In the genomic region with DNA sequence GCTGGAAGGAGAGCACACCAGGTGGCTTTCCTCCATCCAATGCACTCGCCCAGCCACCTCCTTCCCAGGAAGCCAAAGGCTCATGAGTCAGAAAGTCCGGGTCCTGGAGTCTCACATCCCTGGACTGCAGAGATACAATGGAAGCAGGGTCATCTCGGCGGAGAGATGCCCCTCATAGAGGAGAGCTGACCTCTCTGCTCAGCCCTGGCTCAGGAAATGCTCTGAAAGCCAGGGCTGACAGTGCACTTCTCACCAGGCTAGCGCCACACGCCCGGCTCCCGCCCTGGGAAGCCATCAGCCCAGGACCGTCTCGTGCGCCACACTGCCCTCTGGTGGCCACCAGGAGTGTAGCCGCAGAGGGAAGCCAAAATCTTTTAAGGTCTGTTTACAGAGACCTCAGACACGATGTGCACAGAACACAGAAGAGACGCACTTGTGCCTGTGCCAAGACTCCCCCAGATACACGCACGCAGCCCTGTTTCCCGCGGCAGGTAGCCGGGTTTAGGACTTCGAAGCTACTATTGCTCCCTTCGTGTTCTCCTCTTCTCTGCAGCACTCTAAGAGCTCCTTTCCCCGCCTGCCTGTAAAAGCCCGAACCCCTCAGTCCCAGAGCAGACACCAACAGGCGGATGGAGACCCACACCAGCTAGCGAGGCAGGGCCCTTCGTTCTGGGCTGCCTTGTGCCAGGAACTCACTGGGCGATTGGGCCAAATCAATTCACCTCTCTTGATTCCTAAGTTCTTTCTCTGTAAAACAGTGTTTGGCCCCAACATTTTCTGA, we compare ENCODE assay signal across 8 cellular contexts. TPM values are rescaled to one million over a fixed set of nuclear protein-coding genes. Genes with fewer than 3 reads are reported as not detected.
DNase-seq lines count a peak whose midpoint lies in the region; ATAC-seq and TF ChIP-seq lines count a peak whose summit lies in the region.

No MANE protein-coding gene starts in this region.

- H2AK5ac ChIP-seq in IMR-90 (ENCODE audit: low read depth, low read length) = no peak overlapping the region

- no peak overlapping the region for H3K4ac ChIP-seq in IMR-90 (ENCODE audit: low read depth, low read length)

- peaks cover 2% of the 10 kb centered on the region for H3K4me1 Mint-ChIP-seq in activated T-helper 2 cell treated with anti-CD3 and anti-CD28 coated beads, Interferon-gamma antibody, Interleukin-2, Interleukin-4, amounts not matched to agents 10 μg/mL and 5 μg/mL and 100 μg/mL, durations not matched to agents 14 hours and 24 hours and 36 hours (ENCODE audit: low read depth)

- peak overlapping the region; percentile 74 for H2AFZ ChIP-seq in IMR-90 (replicated peaks; ENCODE audit: low read length, poor library complexity)

- in situ Hi-C loops in IMR-90 (cut with MboI; ENCODE audit: low sequenced_read_pairs) = no loop called here

- H3K27me3 Mint-ChIP-seq in activated T-helper 2 cell treated with anti-CD3 and anti-CD28 coated beads, Interferon-gamma antibody, Interleukin-2, Interleukin-4, amounts not matched to agents 10 μg/mL and 5 μg/mL and 100 μg/mL, durations not matched to agents 14 hours and 24 hours and 36 hours (ENCODE audit: low read depth) = peaks cover 20% of the 10 kb centered on the region

- no peak overlapping the region for H2BK15ac ChIP-seq in IMR-90 (ENCODE audit: low read depth, low read length)

- no peak overlapping the region for H2BK120ac ChIP-seq in IMR-90 (ENCODE audit: low read depth, low read length)

- dilution Hi-C loops in IMR-90 (cut with HindIII; ENCODE audit: low sequenced_read_pairs, unreplicated experiment) = no loop called here

- H3K9me1 ChIP-seq in IMR-90 (ENCODE audit: insufficient read depth, low read length) = no peaks in the 10 kb centered on the region

- no peak overlapping the region for H3K23ac ChIP-seq in IMR-90 (ENCODE audit: low read depth, low read length)

- no peaks in the 10 kb centered on the region for H4K20me1 ChIP-seq in IMR-90 (ENCODE audit: insufficient read depth, low read length)

- no peak overlapping the region for H3K27ac Mint-ChIP-seq in activated T-helper 2 cell treated with anti-CD3 and anti-CD28 coated beads, Interferon-gamma antibody, Interleukin-2, Interleukin-4, amounts not matched to agents 10 μg/mL and 5 μg/mL and 100 μg/mL, durations not matched to agents 14 hours and 24 hours and 36 hours

- H2BK20ac ChIP-seq in IMR-90 (ENCODE audit: low read depth, low read length) = no peak overlapping the region

- intact Hi-C loops in IMR-90 (cut with micrococcal nuclease) = loop anchor here (1.0 to 5.0 kb wide), 4 partner anchors 203 to 625 kb away; no protein-coding TSS in a partner anchor
- intact Hi-C loops in activated T-helper 2 cell treated with anti-CD3 and anti-CD28 coated beads, Interferon-gamma antibody, Interleukin-2, Interleukin-4, amounts not matched to agents 10 μg/mL and 5 μg/mL and 100 μg/mL, durations not matched to agents 14 hours and 24 hours and 36 hours (cut with micrococcal nuclease) = loop anchor here (5.0 kb wide), 2 partner anchors 205 to 1625 kb away; no protein-coding TSS in a partner anchor

- TF ChIP-seq POLR2A in IMR-90 (IDR thresholded peaks at IDR 0.05; ENCODE audit: low read depth, low read length) = no peak
- TF ChIP-seq POLR2A in suprapubic skin (IDR thresholded peaks at IDR 0.05) = no peak

- WGBS in IMR-90 (ENCODE audit: extremely low coverage in 2 of 2, insufficient read length in 1 of 2), 2 experiments = 5% methylated on average over 13 of the region's 27 CpGs; no CpG with 5 or more reads in 1 of the 2 experiments
- WGBS in suprapubic skin = 19% methylated on average over 19 of the region's 27 CpGs

- no TSS peak for BruUV-seq in IMR-90 (replicated peaks; lab: Mats Ljungman, UMichigan)

- peak overlapping the region; percentile 60 for H2AK9ac ChIP-seq in IMR-90 (replicated peaks; ENCODE audit: low read depth, low read length, poor library complexity)

- peak overlapping the region; percentile 31; the same call in 1 of the 2 replicates for H3K4me2 ChIP-seq in IMR-90 (ENCODE audit: low read depth, low read length)

- H3K9me3 ChIP-seq in IMR-90 (ENCODE audit: control insufficient read depth, insufficient read depth, low read length) (no peaks in the 10 kb centered on the region), suprapubic skin (no peaks in the 10 kb centered on the region)

- no peak overlapping the region for H2BK5ac ChIP-seq in IMR-90 (ENCODE audit: low read depth, low read length, poor library complexity, severe bottlenecking)

- CTCF ChIA-PET in IMR-90 (lab: Yijun Ruan, JAX) = no interaction called here

- peak; percentile 84 for TF ChIP-seq RAD21 in IMR-90 (IDR thresholded peaks at IDR 0.05; ENCODE audit: low read length)

- H3K36me3 ChIP-seq in IMR-90 (ENCODE audit: control insufficient read depth, insufficient read depth, low read length) (no peaks in the 10 kb centered on the region), suprapubic skin (no peaks in the 10 kb centered on the region)

- no peak for TF ChIP-seq EP300 in suprapubic skin (IDR thresholded peaks at IDR 0.05)

- peak; percentile 88 for TF ChIP-seq CTCF in IMR-90 (conservative IDR thresholded peaks at IDR 0.05; ENCODE audit: low read depth, low read length)
- TF ChIP-seq CTCF in foreskin fibroblast (IDR thresholded peaks at IDR 0.05; ENCODE audit: low read depth, low read length) = peak; percentile 88
- peak; percentile 76 to 95 for TF ChIP-seq CTCF in suprapubic skin (IDR thresholded peaks at IDR 0.05)

- POLR2A ChIA-PET in IMR-90 (lab: Charles Lee; ENCODE audit: unreplicated experiment) = interaction anchor here (0.5 kb wide), 1 partner anchor 21 kb away, joined by 5 read pairs; no protein-coding TSS in a partner anchor

- no peak overlapping the region for H4K8ac ChIP-seq in IMR-90 (ENCODE audit: low read depth in 2 of 2, low read length in 2 of 2)

- no peak overlapping the region for H3K27ac ChIP-seq in IMR-90 (ENCODE audit: insufficient read depth, low read length)
- no peak overlapping the region for H3K27ac ChIP-seq in suprapubic skin

- no peaks in the 10 kb centered on the region for H3K27me3 ChIP-seq in IMR-90 (ENCODE audit: control insufficient read depth, insufficient read depth, low read length)
- peaks cover 10% of the 10 kb centered on the region for H3K27me3 ChIP-seq in suprapubic skin

- no peak overlapping the region for H3K18ac ChIP-seq in IMR-90 (ENCODE audit: low read depth, low read length)

- no peak overlapping the region for H4K91ac ChIP-seq in IMR-90 (ENCODE audit: insufficient read depth, low read depth, low read length)

- ATAC-seq in GM21576 (IDR thresholded peaks at IDR 0.05; ENCODE audit: unreplicated experiment) = peak; percentile 72
- peak; percentile 99 for ATAC-seq in IMR-90 (ENCODE audit: low read depth)

- H3K9me3 Mint-ChIP-seq in activated T-helper 2 cell treated with anti-CD3 and anti-CD28 coated beads, Interferon-gamma antibody, Interleukin-2, Interleukin-4, amounts not matched to agents 10 μg/mL and 5 μg/mL and 100 μg/mL, durations not matched to agents 14 hours and 24 hours and 36 hours = no peaks in the 10 kb centered on the region

- H3K4me3 ChIP-seq in IMR-90 (ENCODE audit: insufficient read depth, low read depth, low read length) (no peak overlapping the region), foreskin fibroblast (ENCODE audit: low read depth in 1 of 2, low read length in 2 of 2) (no peak overlapping the region), suprapubic skin (no peak overlapping the region)

- H3K4me1 ChIP-seq in IMR-90 (ENCODE audit: control insufficient read depth, insufficient read depth, low read length) = no peaks in the 10 kb centered on the region
- H3K4me1 ChIP-seq in suprapubic skin = peaks cover 9% of the 10 kb centered on the region

- H3K9ac ChIP-seq in IMR-90 (ENCODE audit: low read depth, low read length) = no peak overlapping the region

- H3K14ac ChIP-seq in IMR-90 (replicated peaks; ENCODE audit: low read depth, low read length) = no peak overlapping the region

- no peak overlapping the region for H3K56ac ChIP-seq in IMR-90 (ENCODE audit: extremely low read depth, insufficient read depth, low read length)

- H3K4me3 Mint-ChIP-seq in activated T-helper 2 cell treated with anti-CD3 and anti-CD28 coated beads, Interferon-gamma antibody, Interleukin-2, Interleukin-4, amounts not matched to agents 10 μg/mL and 5 μg/mL and 100 μg/mL, durations not matched to agents 14 hours and 24 hours and 36 hours (ENCODE audit: low read depth) = no peak overlapping the region

- no peaks in the 10 kb centered on the region for H3K36me3 Mint-ChIP-seq in activated T-helper 2 cell treated with anti-CD3 and anti-CD28 coated beads, Interferon-gamma antibody, Interleukin-2, Interleukin-4, amounts not matched to agents 10 μg/mL and 5 μg/mL and 100 μg/mL, durations not matched to agents 14 hours and 24 hours and 36 hours (ENCODE audit: low read depth)

- no peaks in the 10 kb centered on the region for H3K79me1 ChIP-seq in IMR-90 (ENCODE audit: low read depth in 1 of 2, low read length in 2 of 2)

- peak; percentile 58 for DNase-seq in DMS79 treated with DMSO at 0.1 percent for 48 hours (lab: John Stamatoyannopoulos, UW)
- peak; percentile 39 for DNase-seq in IMR-90
- peak; percentile 89 for DNase-seq in RPMI8226
- DNase-seq in activated T-helper 2 cell treated with anti-CD3 and anti-CD28 coated beads, Interferon-gamma antibody, Interleukin-2, Interleukin-4, amounts not matched to agents 10 μg/mL and 5 μg/mL and 100 μg/mL, durations not matched to agents 14 hours and 24 hours and 36 hours (ENCODE audit: low spot score) = peak; percentile 58
- peak; percentile 31 to 78 for DNase-seq in foreskin fibroblast
- DNase-seq in nucleus accumbens (lab: John Stamatoyannopoulos, UW) = peak in 52 of 56 donors; percentile 9 to 87 (median 62)
- peak; percentile 75 to 87 for DNase-seq in suprapubic skin (ENCODE audit: low spot score in 2 of 2)

- H4K5ac ChIP-seq in IMR-90 (ENCODE audit: low read depth, low read length) = no peak overlapping the region

TF ChIP-seq in IMR-90, 13 proteins besides CTCF, POLR2A, EP300 and RAD21:
- TF ChIP-seq FOS (IDR thresholded peaks at IDR 0.05; ENCODE audit: low read depth, low read length) (no peak), NFE2L2 (IDR thresholded peaks at IDR 0.05; ENCODE audit: low read depth, low read length) (no peak), BHLHE40 (IDR thresholded peaks at IDR 0.05; ENCODE audit: low read depth, low read length) (peak; percentile 24; the same call in 1 of the 2 replicates), SMC3 (IDR thresholded peaks at IDR 0.05; ENCODE audit: low read depth, low read length) (peak; percentile 87)

RNA-seq across cellular contexts. Expression of a gene that starts 9.7 kb away (rescaled TPM):
- under 0.01 TPM in 2 replicates for total RNA-seq in IMR-90 (2012; rRNA removed)
- 0.01 and 0.15 TPM in 2 replicates for polyA plus RNA-seq in IMR-90 (2012; rRNA removed)
- polyA plus RNA-seq in IMR-90 (2012; cell fraction: cytosol; rRNA removed) = 0.09 and 0.18 TPM in 2 replicates
- polyA plus RNA-seq in IMR-90 (2012; cell fraction: nucleus; rRNA removed; ENCODE audit: low replicate concordance) = 0.26 TPM in 2 replicates
- 0.51 and 0.73 TPM in 2 replicates for total RNA-seq in activated T-helper 2 cell treated with anti-CD3 and anti-CD28 coated beads, Interferon-gamma antibody, Interleukin-2, Interleukin-4, amounts not matched to agents 10 μg/mL and 5 μg/mL and 100 μg/mL, durations not matched to agents 14 hours and 24 hours and 36 hours
- 10 to 100 TPM in 1 of 4 donors, 1 to 10 TPM in 3; 5.3 to 11.7 (median 6.3) TPM for total RNA-seq in suprapubic skin

Comparison
In these comparisons a context has a peak if more than half of its experiments do, and no peak if none do; other contexts are left out.
1. DNase-seq: peak in every context shown above with its lines; median percentile 89 in RPMI8226; 81 in suprapubic skin; 62 in nucleus accumbens; 58 in DMS79 treated with DMSO at 0.1 percent for 48 hours; 58 in activated T-helper 2 cell treated with anti-CD3 and anti-CD28 coated beads, Interferon-gamma antibody, Interleukin-2, Interleukin-4, amounts not matched to agents 10 μg/mL and 5 μg/mL and 100 μg/mL, durations not matched to agents 14 hours and 24 hours and 36 hours; 54 in foreskin fibroblast; 39 in IMR-90.